8 cellular contexts compared by ENCODE assay signal in genomic region chr7:23863209-23863798, GRCh38.
DNase-seq lines count a peak whose midpoint lies in the region; ATAC-seq and TF ChIP-seq lines count a peak whose summit lies in the region.

No MANE protein-coding gene starts in this region.

- H3K27me3 Mint-ChIP-seq in MCF 10A (ENCODE audit: insufficient read depth, unreplicated experiment) (no peaks in the 10 kb centered on the region), mesothelial cell of epicardium (ENCODE audit: low read depth) (peaks cover 16% of the 10 kb centered on the region)
- peaks cover 17% of the 10 kb centered on the region for H3K27me3 Mint-ChIP-seq in T-helper 2 cell treated with Interferon-gamma antibody and Interleukin-4, amounts not matched to agents 5 μg/mL and 100 μg/mL, for 36 hours (ENCODE audit: low read depth)

- TF ChIP-seq CTCF in GM12865 (IDR thresholded peaks at IDR 0.05; ENCODE audit: insufficient read depth, low read depth, low read length, missing control alignments): peak; percentile 72
- TF ChIP-seq CTCF in MCF 10A (IDR thresholded peaks at IDR 0.05; ENCODE audit: unreplicated experiment): peak; percentile 80
- peak; percentile 72 for TF ChIP-seq CTCF in mesothelial cell of epicardium (IDR thresholded peaks at IDR 0.05; ENCODE audit: unreplicated experiment)

- CTCF ChIA-PET in MCF 10A (lab: Yijun Ruan, JAX): interaction anchor here (0.5 to 5.9 kb wide), 25 partner anchors 9 to 864 kb away, joined by 3 to 60 read pairs (median 3); no protein-coding TSS in a partner anchor

- H3K4me3 Mint-ChIP-seq in MCF 10A (ENCODE audit: unreplicated experiment): no peak overlapping the region
- no peak overlapping the region for H3K4me3 Mint-ChIP-seq in mesothelial cell of epicardium
- H3K4me3 Mint-ChIP-seq in T-helper 2 cell treated with Interferon-gamma antibody and Interleukin-4, amounts not matched to agents 5 μg/mL and 100 μg/mL, for 36 hours: no peak overlapping the region

- H3K4me1 Mint-ChIP-seq in MCF 10A (ENCODE audit: insufficient read depth, unreplicated experiment) (peaks cover 13% of the 10 kb centered on the region), mesothelial cell of epicardium (no peaks in the 10 kb centered on the region)
- H3K4me1 Mint-ChIP-seq in T-helper 2 cell treated with Interferon-gamma antibody and Interleukin-4, amounts not matched to agents 5 μg/mL and 100 μg/mL, for 36 hours (ENCODE audit: low read depth): peaks cover 1% of the 10 kb centered on the region

- H3K9me3 Mint-ChIP-seq in MCF 10A (ENCODE audit: unreplicated experiment): no peaks in the 10 kb centered on the region
- H3K9me3 Mint-ChIP-seq in mesothelial cell of epicardium: no peaks in the 10 kb centered on the region
- no peaks in the 10 kb centered on the region for H3K9me3 Mint-ChIP-seq in T-helper 2 cell treated with Interferon-gamma antibody and Interleukin-4, amounts not matched to agents 5 μg/mL and 100 μg/mL, for 36 hours

- no peaks in the 10 kb centered on the region for H3K36me3 Mint-ChIP-seq in MCF 10A (ENCODE audit: insufficient read depth, unreplicated experiment)
- H3K36me3 Mint-ChIP-seq in mesothelial cell of epicardium: no peaks in the 10 kb centered on the region
- no peaks in the 10 kb centered on the region for H3K36me3 Mint-ChIP-seq in T-helper 2 cell treated with Interferon-gamma antibody and Interleukin-4, amounts not matched to agents 5 μg/mL and 100 μg/mL, for 36 hours (ENCODE audit: low read depth)

- H3K27ac Mint-ChIP-seq in MCF 10A (ENCODE audit: low read depth, unreplicated experiment) (no peak overlapping the region), mesothelial cell of epicardium (no peak overlapping the region)
- no peak overlapping the region for H3K27ac Mint-ChIP-seq in T-helper 2 cell treated with Interferon-gamma antibody and Interleukin-4, amounts not matched to agents 5 μg/mL and 100 μg/mL, for 36 hours

- POLR2A ChIA-PET in MCF 10A (lab: Yijun Ruan, JAX): interaction anchor here (0.6 to 1.5 kb wide), 2 partner anchors 518 to 808 kb away, joined by 3 to 6 read pairs; no protein-coding TSS in a partner anchor

- ATAC-seq in GM21619 (IDR thresholded peaks at IDR 0.05; ENCODE audit: unreplicated experiment): no peak
- ATAC-seq in GM21367 (IDR thresholded peaks at IDR 0.05; ENCODE audit: unreplicated experiment): no peak

- in situ Hi-C loops in ACHN (cut with HindIII; ENCODE audit: low pct_ligation_motif_present, low pct_unique_long_range_greater_than_20kb, low sequenced_read_pairs): no loop called here

- H3K4me3 ChIP-seq in GM12865 (ENCODE audit: low read depth, low read length): no peak overlapping the region

- DNase-seq in ACHN (peak; percentile 48), GM12865 (ENCODE audit: low read depth) (peak; percentile 55), NCI-H2081 treated with DMSO at 0.1 percent for 48 hours (lab: John Stamatoyannopoulos, UW) (peak; percentile 33), MCF 10A (ENCODE audit: unreplicated experiment) (peak; percentile 50), mesothelial cell of epicardium (ENCODE audit: low spot score in 2 of 2, unreplicated experiment in 2 of 2) (no peak)
- DNase-seq in T-helper 2 cell treated with Interferon-gamma antibody and Interleukin-4, amounts not matched to agents 5 μg/mL and 100 μg/mL, for 36 hours (ENCODE audit: low spot score): no peak

- intact Hi-C loops in MCF 10A (cut with micrococcal nuclease): loop anchor here (1.0 to 5.0 kb wide), 6 partner anchors 264 to 802 kb away; no protein-coding TSS in a partner anchor

- BruUV-seq in MCF 10A (replicated peaks; lab: Mats Ljungman, UMichigan): no TSS peak

Comparison
In these comparisons a context has a peak if more than half of its experiments do, and no peak if none do; other contexts are left out.
1. DNase-seq: peak in ACHN (single experiment), GM12865 (single experiment), NCI-H2081 treated with DMSO at 0.1 percent for 48 hours (single experiment) and MCF 10A (single experiment); none in mesothelial cell of epicardium (0 of 2) and T-helper 2 cell treated with Interferon-gamma antibody and Interleukin-4, amounts not matched to agents 5 μg/mL and 100 μg/mL, for 36 hours (single experiment).
2. Peak in every context shown above with its lines, with median percentiles within 50 percentile points of each other: CTCF ChIP-seq.